In the genomic region with DNA sequence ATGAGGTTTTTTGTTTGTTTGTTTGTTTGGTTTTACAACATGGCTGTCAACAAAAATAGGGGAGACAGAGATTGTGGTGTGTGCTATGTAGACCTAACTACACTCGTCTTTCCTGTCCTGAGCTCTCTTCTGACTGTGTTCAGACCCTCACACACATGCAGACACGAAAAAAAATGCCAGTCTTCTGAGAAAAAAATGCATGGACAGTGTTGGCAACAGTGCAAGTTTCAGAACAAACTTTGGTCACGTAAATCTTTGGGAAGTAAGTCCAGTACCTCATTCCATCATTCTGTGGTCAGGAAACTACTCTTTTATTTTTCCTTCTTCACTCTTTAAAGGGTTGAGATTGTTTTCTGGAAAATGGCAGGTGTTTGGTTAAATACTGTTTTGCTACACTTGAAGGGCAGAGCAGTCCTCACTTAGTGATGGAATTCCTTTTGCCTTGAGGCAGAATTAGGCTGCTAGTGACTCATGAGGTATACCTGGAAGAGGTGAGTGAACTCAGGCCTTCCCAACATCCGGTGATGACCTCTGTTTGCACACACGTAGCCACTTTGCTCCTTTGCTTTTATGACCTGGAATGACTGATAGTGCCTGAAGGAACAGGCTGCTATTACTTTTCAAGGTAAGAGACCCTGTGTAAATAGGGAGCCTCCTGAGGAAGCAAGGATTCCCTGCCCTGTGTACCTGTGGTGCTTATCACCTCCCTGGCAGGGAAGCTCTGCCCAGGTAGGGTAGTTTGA, we compare ENCODE assay signal across 9 cellular contexts.
DNase-seq lines count a peak whose midpoint lies in the region; ATAC-seq, FAIRE-seq and TF ChIP-seq lines count a peak whose summit lies in the region.
"Had no signal": no experiment of that assay in that cellular context is flagged by ENCODE, and none has a peak within 500 bp of the region (broad histone marks: within the 10 kb centered on the region; RNA-seq: fewer than 3 reads in every experiment).

No MANE protein-coding gene starts in this region.

- peak; percentile 42 to 70 (median 65) for ATAC-seq in pancreas

- H3K4me1 ChIP-seq in pancreas, result peaks cover 26 to 44% (median 33%) of the 10 kb centered on the region in 3 donors

- TF ChIP-seq CTCF in GM12865 (IDR thresholded peaks at IDR 0.05; ENCODE audit: insufficient read depth, low read depth, low read length, missing control alignments) (no peak), coronary artery (IDR thresholded peaks at IDR 0.05) (no peak), pancreas (IDR thresholded peaks at IDR 0.05) (no peak)

- WGBS in pancreas, 2 donors, result 29 to 31% methylated on average over 5 of the region's 5 CpGs

- H3K27ac ChIP-seq in coronary artery (peak overlapping the region; percentile 53), pancreas (peak overlapping the region; percentile 36 to 92 (median 46))

- peak overlapping the region; percentile 40 for H3K4me3 ChIP-seq in GM12865 (ENCODE audit: low read depth, low read length)
- H3K4me3 ChIP-seq in coronary artery, result no peak overlapping the region
- H3K4me3 ChIP-seq in pancreas, result no peak overlapping the region

- FAIRE-seq in pancreas (lab: Jason Lieb, UNC), result no peak

- no peak for DNase-seq in GM12865 (ENCODE audit: low read depth)
- DNase-seq in M059J (ENCODE audit: low read depth), result peak; percentile 73
- DNase-seq in coronary artery (ENCODE audit: low spot score), result no peak
- DNase-seq in pancreas, result peak in 3 of 6 donors; percentile 30 to 69 (median 55)
- no peak for DNase-seq in superior temporal gyrus (ENCODE audit: extremely low spot score)
- no peak for DNase-seq in ureter (ENCODE audit: low spot score)
- no peak for DNase-seq in amniotic stem cell (lab: John Stamatoyannopoulos, UW)
- no peak for DNase-seq in NCI-H187 treated with DMSO at 0.1 percent for 48 hours (lab: John Stamatoyannopoulos, UW)
- DNase-seq: stimulated activated naive CD4-positive, alpha-beta T cell treated with Interleukin-2 at 50 U/mL for 16 hours had no signal

- intact Hi-C loops in pancreas (cut with DNase I), result no loop called here

- no peaks in the 10 kb centered on the region for H3K36me3 ChIP-seq in pancreas

- no peaks in the 10 kb centered on the region for H3K9me3 ChIP-seq in pancreas

- H3K27me3 ChIP-seq in pancreas, result no peaks in the 10 kb centered on the region
